Comparison of ENCODE assay signal across 24 cellular contexts in genomic region chr2:30040147-30040546, GRCh38.
DNase-seq lines count a peak whose midpoint lies in the region; ATAC-seq and TF ChIP-seq lines count a peak whose summit lies in the region.
"Had no signal": no experiment of that assay in that cellular context is flagged by ENCODE, and none has a peak within 500 bp of the region (broad histone marks: within the 10 kb centered on the region; RNA-seq: fewer than 3 reads in every experiment).

No MANE protein-coding gene starts in this region.

- intact Hi-C loops in activated CD4-positive, alpha-beta memory T cell treated with anti-CD3 and anti-CD28 coated beads for 36 hours (cut with micrococcal nuclease): no loop called here
- intact Hi-C loops in mammary epithelial cell (cut with micrococcal nuclease): no loop called here
- intact Hi-C loops in breast epithelium (cut with DNase I; ENCODE audit: low total_unique reads): no loop called here

- BruUV-seq in mammary epithelial cell (replicated peaks; lab: Mats Ljungman, UMichigan): no TSS peak

- TF ChIP-seq CTCF in mammary epithelial cell (conservative IDR thresholded peaks at IDR 0.05 in 1 of 2, IDR thresholded peaks at IDR 0.05 in 1 of 2; ENCODE audit: extremely low read depth in 1 of 2, insufficient read depth in 1 of 2, low read depth in 1 of 2, low read length in 2 of 2) (no peak), breast epithelium (IDR thresholded peaks at IDR 0.05) (no peak), smooth muscle cell (IDR thresholded peaks at IDR 0.05; ENCODE audit: borderline replicate concordance, insufficient read depth, poor library complexity, severe bottlenecking) (no peak)

- no peak overlapping the region for H3K9ac ChIP-seq in mammary epithelial cell (ENCODE audit: insufficient read depth, low read length)
- no peak overlapping the region for H3K9ac ChIP-seq in smooth muscle cell (ENCODE audit: low read depth)

- H3K36me3 Mint-ChIP-seq in activated CD4-positive, alpha-beta memory T cell treated with anti-CD3 and anti-CD28 coated beads for 36 hours: no peaks in the 10 kb centered on the region
- H3K36me3 Mint-ChIP-seq in activated CD4-positive, alpha-beta memory T cell treated with anti-CD3 and anti-CD28 coated beads, Interleukin-2, amount 10 ng/mL, durations not matched to agents 7 days and 5 days (ENCODE audit: low read depth): no peaks in the 10 kb centered on the region
- no peaks in the 10 kb centered on the region for H3K36me3 Mint-ChIP-seq in activated T-helper 17 cell treated with anti-CD3 and anti-CD28 coated beads, Interleukin-2, amount 50 U/mL, for 72 hours (ENCODE audit: low read depth)
- H3K36me3 Mint-ChIP-seq: CD4-positive, CD25-positive, alpha-beta regulatory T cell; IgD-negative memory B cell had no signal

- no peaks in the 10 kb centered on the region for H3K9me3 Mint-ChIP-seq in activated CD4-positive, alpha-beta memory T cell treated with anti-CD3 and anti-CD28 coated beads for 36 hours
- H3K9me3 Mint-ChIP-seq in activated CD4-positive, alpha-beta memory T cell treated with anti-CD3 and anti-CD28 coated beads, Interleukin-2, amount 10 ng/mL, durations not matched to agents 7 days and 5 days: no peaks in the 10 kb centered on the region
- no peaks in the 10 kb centered on the region for H3K9me3 Mint-ChIP-seq in activated T-helper 17 cell treated with anti-CD3 and anti-CD28 coated beads, Interleukin-2, amount 50 U/mL, for 72 hours
- no peaks in the 10 kb centered on the region for H3K9me3 Mint-ChIP-seq in stimulated activated naive CD8-positive, alpha-beta T cell treated with anti-CD3 and anti-CD28 coated beads, Interleukin-15, amount 100 ng/mL, for 72 hours
- H3K9me3 Mint-ChIP-seq: CD4-positive, CD25-positive, alpha-beta regulatory T cell; HFFc6; IgD-negative memory B cell had no signal

- in situ Hi-C loops in mammary epithelial cell (cut with MboI; ENCODE audit: low sequenced_read_pairs in 2 of 2): no loop called here

- H3K4me1 Mint-ChIP-seq in activated CD4-positive, alpha-beta memory T cell treated with anti-CD3 and anti-CD28 coated beads for 36 hours (ENCODE audit: low read depth): no peaks in the 10 kb centered on the region
- H3K4me1 Mint-ChIP-seq in activated CD4-positive, alpha-beta memory T cell treated with anti-CD3 and anti-CD28 coated beads, Interleukin-2, amount 10 ng/mL, durations not matched to agents 7 days and 5 days: no peaks in the 10 kb centered on the region
- no peaks in the 10 kb centered on the region for H3K4me1 Mint-ChIP-seq in activated T-helper 17 cell treated with anti-CD3 and anti-CD28 coated beads, Interleukin-2, amount 50 U/mL, for 72 hours
- no peaks in the 10 kb centered on the region for H3K4me1 Mint-ChIP-seq in stimulated activated naive CD8-positive, alpha-beta T cell treated with anti-CD3 and anti-CD28 coated beads, Interleukin-15, amount 100 ng/mL, for 72 hours
- H3K4me1 Mint-ChIP-seq: CD4-positive, CD25-positive, alpha-beta regulatory T cell; IgD-negative memory B cell had no signal

- dilution Hi-C loops in mammary epithelial cell (cut with HindIII; ENCODE audit: low sequenced_read_pairs): no loop called here

- H4K20me1 ChIP-seq in mammary epithelial cell (ENCODE audit: insufficient read depth, low read length) (no peaks in the 10 kb centered on the region), smooth muscle cell (ENCODE audit: low read depth) (no peaks in the 10 kb centered on the region)

- 0% methylated on average over 1 of the region's 1 CpG for WGBS in mammary epithelial cell (ENCODE audit: low coverage, missing lambda C conversion rate)
- WGBS in smooth muscle cell (ENCODE audit: low lambda C conversion rate): 92% methylated on average over 1 of the region's 1 CpG

- no peaks in the 10 kb centered on the region for H3F3A ChIP-seq in smooth muscle cell (ENCODE audit: low read depth)

- H3K4me2 ChIP-seq in mammary epithelial cell (ENCODE audit: insufficient read depth, low read depth, low read length): no peak overlapping the region
- no peak overlapping the region for H3K4me2 ChIP-seq in smooth muscle cell
- H3K4me2 ChIP-seq: PC-9 had no signal

- CTCF ChIA-PET in activated CD4-positive, alpha-beta memory T cell treated with anti-CD3 and anti-CD28 coated beads for 36 hours (lab: Charles Lee): interaction anchor here (0.6 kb wide), 1 partner anchor 9 kb away, joined by 3 read pairs; no protein-coding TSS in a partner anchor
- CTCF ChIA-PET in activated CD4-positive, alpha-beta memory T cell treated with anti-CD3 and anti-CD28 coated beads, Interleukin-2, amount 10 ng/mL, durations not matched to agents 7 days and 5 days (lab: Charles Lee): no interaction called here
- CTCF ChIA-PET in mammary epithelial cell (lab: Charles Lee; ENCODE audit: low non-redundant PET): no interaction called here

- H3K27ac ChIP-seq in mammary epithelial cell (ENCODE audit: insufficient read depth, low read depth, low read length) (no peak overlapping the region), breast epithelium (no peak overlapping the region), smooth muscle cell (ENCODE audit: low read depth) (no peak overlapping the region)
- H3K27ac ChIP-seq: PC-9 had no signal

- H3K4me3 ChIP-seq in mammary epithelial cell (replicated peaks in 1 of 3; ENCODE audit: insufficient read depth in 1 of 3, low read depth in 2 of 3, low read length in 3 of 3): no peak overlapping the region
- H3K4me3 ChIP-seq in breast epithelium: no peak overlapping the region
- no peak overlapping the region for H3K4me3 ChIP-seq in smooth muscle cell
- H3K4me3 ChIP-seq: MG63, PC-9 had no signal

- peaks cover 15% of the 10 kb centered on the region for H3K27me3 Mint-ChIP-seq in activated CD4-positive, alpha-beta memory T cell treated with anti-CD3 and anti-CD28 coated beads for 36 hours
- peaks cover 25% of the 10 kb centered on the region for H3K27me3 Mint-ChIP-seq in activated CD4-positive, alpha-beta memory T cell treated with anti-CD3 and anti-CD28 coated beads, Interleukin-2, amount 10 ng/mL, durations not matched to agents 7 days and 5 days
- H3K27me3 Mint-ChIP-seq in activated T-helper 17 cell treated with anti-CD3 and anti-CD28 coated beads, Interleukin-2, amount 50 U/mL, for 72 hours: peaks cover 17% of the 10 kb centered on the region
- H3K27me3 Mint-ChIP-seq in stimulated activated naive CD8-positive, alpha-beta T cell treated with anti-CD3 and anti-CD28 coated beads, Interleukin-15, amount 100 ng/mL, for 72 hours: peaks cover 36% of the 10 kb centered on the region

- H3K79me2 ChIP-seq in mammary epithelial cell (ENCODE audit: insufficient read depth, low read length) (no peaks in the 10 kb centered on the region), smooth muscle cell (ENCODE audit: low read depth) (no peaks in the 10 kb centered on the region)

- POLR2A ChIA-PET in activated CD4-positive, alpha-beta memory T cell treated with anti-CD3 and anti-CD28 coated beads for 36 hours (lab: Charles Lee): interaction anchor here (0.7 kb wide), 1 partner anchor 578 kb away, joined by 4 read pairs; no protein-coding TSS in a partner anchor
- POLR2A ChIA-PET in activated CD4-positive, alpha-beta memory T cell treated with anti-CD3 and anti-CD28 coated beads, Interleukin-2, amount 10 ng/mL, durations not matched to agents 7 days and 5 days (lab: Charles Lee): no interaction called here

- peak; percentile 93 for ATAC-seq in activated T-helper 17 cell treated with anti-CD3 and anti-CD28 coated beads, Interleukin-2, amount 50 U/mL, for 72 hours (replicated peaks)
- ATAC-seq in stimulated activated naive CD8-positive, alpha-beta T cell treated with anti-CD3 and anti-CD28 coated beads, Interleukin-15, amount 100 ng/mL, for 72 hours: peak; percentile 84

- H3K27me3 ChIP-seq in mammary epithelial cell (ENCODE audit: insufficient read depth, low read length): peaks cover 4% of the 10 kb centered on the region
- no peaks in the 10 kb centered on the region for H3K27me3 ChIP-seq in breast epithelium
- H3K27me3 ChIP-seq in smooth muscle cell (ENCODE audit: low read depth): no peaks in the 10 kb centered on the region
- H3K27me3 ChIP-seq: BE2C, MG63 had no signal

- H3K4me1 ChIP-seq in mammary epithelial cell (ENCODE audit: insufficient read depth, low read length) (no peaks in the 10 kb centered on the region), breast epithelium (no peaks in the 10 kb centered on the region), smooth muscle cell (ENCODE audit: low read depth) (no peaks in the 10 kb centered on the region)
- H3K4me1 ChIP-seq: BE2C had no signal

- H3K36me3 ChIP-seq in mammary epithelial cell (ENCODE audit: insufficient read depth, low read length) (no peaks in the 10 kb centered on the region), breast epithelium (no peaks in the 10 kb centered on the region), smooth muscle cell (ENCODE audit: low read depth) (no peaks in the 10 kb centered on the region)
- H3K36me3 ChIP-seq: BE2C, MG63 had no signal

- no peak for TF ChIP-seq POLR2A in breast epithelium (IDR thresholded peaks at IDR 0.05)

- H3K9me3 ChIP-seq in mammary epithelial cell (replicated peaks; ENCODE audit: insufficient read depth, low read length) (no peaks in the 10 kb centered on the region), breast epithelium (no peaks in the 10 kb centered on the region), smooth muscle cell (replicated peaks; ENCODE audit: low read depth) (no peaks in the 10 kb centered on the region)
- H3K9me3 ChIP-seq: BE2C, MG63 had no signal

- H2AFZ ChIP-seq in mammary epithelial cell (ENCODE audit: low read depth, low read length) (no peak overlapping the region), smooth muscle cell (ENCODE audit: low read depth) (no peak overlapping the region)
- H2AFZ ChIP-seq: PC-9 had no signal

- no peak overlapping the region for H3K27ac Mint-ChIP-seq in activated CD4-positive, alpha-beta memory T cell treated with anti-CD3 and anti-CD28 coated beads for 36 hours
- H3K27ac Mint-ChIP-seq in activated CD4-positive, alpha-beta memory T cell treated with anti-CD3 and anti-CD28 coated beads, Interleukin-2, amount 10 ng/mL, durations not matched to agents 7 days and 5 days: no peak overlapping the region
- peak overlapping the region; percentile 64 for H3K27ac Mint-ChIP-seq in activated T-helper 17 cell treated with anti-CD3 and anti-CD28 coated beads, Interleukin-2, amount 50 U/mL, for 72 hours
- H3K27ac Mint-ChIP-seq in stimulated activated naive CD8-positive, alpha-beta T cell treated with anti-CD3 and anti-CD28 coated beads, Interleukin-15, amount 100 ng/mL, for 72 hours: no peak overlapping the region
- H3K27ac Mint-ChIP-seq: CD4-positive, CD25-positive, alpha-beta regulatory T cell; HFFc6 had no signal

- H3K4me3 Mint-ChIP-seq in activated CD4-positive, alpha-beta memory T cell treated with anti-CD3 and anti-CD28 coated beads for 36 hours: no peak overlapping the region
- H3K4me3 Mint-ChIP-seq in activated CD4-positive, alpha-beta memory T cell treated with anti-CD3 and anti-CD28 coated beads, Interleukin-2, amount 10 ng/mL, durations not matched to agents 7 days and 5 days: no peak overlapping the region
- H3K4me3 Mint-ChIP-seq in activated T-helper 17 cell treated with anti-CD3 and anti-CD28 coated beads, Interleukin-2, amount 50 U/mL, for 72 hours: no peak overlapping the region
- H3K4me3 Mint-ChIP-seq in stimulated activated naive CD8-positive, alpha-beta T cell treated with anti-CD3 and anti-CD28 coated beads, Interleukin-15, amount 100 ng/mL, for 72 hours: no peak overlapping the region
- H3K4me3 Mint-ChIP-seq: CD4-positive, CD25-positive, alpha-beta regulatory T cell; HFFc6; IgD-negative memory B cell had no signal

- peak; percentile 22 for DNase-seq in activated CD4-positive, alpha-beta memory T cell treated with anti-CD3 and anti-CD28 coated beads for 36 hours
- no peak for DNase-seq in activated CD4-positive, alpha-beta memory T cell treated with anti-CD3 and anti-CD28 coated beads, Interleukin-2, amount 10 ng/mL, durations not matched to agents 7 days and 5 days
- DNase-seq in mammary epithelial cell: peak; percentile 30
- no peak for DNase-seq in breast epithelium (ENCODE audit: low spot score in 2 of 2)
- no peak for DNase-seq in stimulated activated naive CD8-positive, alpha-beta T cell treated with anti-CD3 and anti-CD28 coated beads, Interleukin-15, amount 100 ng/mL, for 72 hours
- DNase-seq in smooth muscle cell (lab: John Stamatoyannopoulos, UW; ENCODE audit: unreplicated experiment): no peak
- DNase-seq in central memory CD4-positive, alpha-beta T cell: no peak
- DNase-seq: BE2C; CD4-positive, CD25-positive, alpha-beta regulatory T cell; COR-L47; DMS 273 treated with DMSO at 0.1 percent for 48 hours; DND-41; H7; HFFc6; Karpas-422; MG63; NCI-H1048; NCI-H1436; NCI-H1930; NCI-H345; NCI-H524 treated with DMSO at 0.1 percent for 48 hours had no signal

Comparison
In these comparisons a context has a peak if more than half of its experiments do, and no peak if none do; other contexts are left out.
1. DNase-seq: peak in activated CD4-positive, alpha-beta memory T cell treated with anti-CD3 and anti-CD28 coated beads for 36 hours (single experiment) and mammary epithelial cell (single experiment); none in activated CD4-positive, alpha-beta memory T cell treated with anti-CD3 and anti-CD28 coated beads, Interleukin-2, amount 10 ng/mL, durations not matched to agents 7 days and 5 days (single experiment), breast epithelium (0 of 2), stimulated activated naive CD8-positive, alpha-beta T cell treated with anti-CD3 and anti-CD28 coated beads, Interleukin-15, amount 100 ng/mL, for 72 hours (0 of 2), smooth muscle cell (single experiment) and central memory CD4-positive, alpha-beta T cell (single experiment).